32 cellular contexts compared by ENCODE assay signal in the genomic region with DNA sequence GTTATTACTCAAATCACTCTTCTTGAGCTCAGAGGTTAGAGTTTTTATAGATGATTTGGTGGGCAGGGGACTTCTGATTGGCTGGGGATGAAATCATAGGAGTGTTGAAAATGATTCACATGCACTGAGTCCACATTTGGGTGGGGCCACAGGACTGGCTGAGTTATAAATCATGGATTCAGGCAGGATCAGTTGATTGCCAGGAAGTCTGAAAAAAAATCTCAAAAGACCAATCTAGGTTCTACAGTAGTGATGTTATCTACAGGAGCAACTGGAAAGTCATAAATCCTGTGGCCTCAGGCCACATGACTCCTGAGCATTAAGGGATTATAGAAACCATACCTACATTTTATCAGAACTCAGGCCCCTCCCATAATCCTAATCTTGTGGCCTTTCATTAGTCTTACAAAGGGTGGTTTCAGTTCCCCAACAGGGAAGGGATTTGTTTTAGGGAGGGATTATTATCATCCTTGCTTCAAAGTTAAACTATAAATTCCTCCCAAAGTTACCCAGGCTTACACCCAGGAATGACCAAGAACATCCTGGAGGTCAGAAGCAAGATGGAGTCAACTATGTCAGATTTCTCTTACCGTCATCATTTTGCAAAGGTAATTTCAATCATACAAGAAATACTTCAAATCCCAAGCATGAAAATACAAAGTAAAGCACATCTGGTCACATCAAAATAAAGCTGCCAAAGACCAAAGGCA. TPM values are rescaled to one million over a fixed set of nuclear protein-coding genes. Genes with fewer than 3 reads are reported as not detected.
A peak's percentile ranks its signal among the peaks of the same experiment; 100 is the strongest.
DNase-seq lines count a peak whose midpoint lies in the region; ATAC-seq and TF ChIP-seq lines count a peak whose summit lies in the region.
"Had no signal": no experiment of that assay in that cellular context is flagged by ENCODE, and none has a peak within 500 bp of the region (broad histone marks: within the 10 kb centered on the region; RNA-seq: fewer than 3 reads in every experiment).

No MANE protein-coding gene starts in this region.

- no peaks in the 10 kb centered on the region for H3K27me3 ChIP-seq in hepatocyte
- H3K27me3 ChIP-seq: dorsolateral prefrontal cortex, SJSA1, vagina had no signal

- no peaks in the 10 kb centered on the region for H3K36me3 ChIP-seq in hepatocyte (replicated peaks; ENCODE audit: insufficient read depth, low read depth)
- H3K36me3 ChIP-seq: left ventricle myocardium inferior, SJSA1, thoracic aorta, vagina had no signal

- no peak for ATAC-seq in HG02970 (IDR thresholded peaks at IDR 0.05; ENCODE audit: low FRiP score, unreplicated experiment)
- ATAC-seq: activated T-helper 17 cell treated with anti-CD3 and anti-CD28 coated beads, Interleukin-2, amount 50 U/mL, for 72 hours; naive thymus-derived CD8-positive, alpha-beta T cell had no signal

- no peaks in the 10 kb centered on the region for H3K79me2 ChIP-seq in hepatocyte

- no peaks in the 10 kb centered on the region for H3K4me1 ChIP-seq in hepatocyte (ENCODE audit: insufficient read depth)
- H3K4me1 ChIP-seq: left ventricle myocardium inferior, vagina had no signal

- peaks cover 35% of the 10 kb centered on the region for H3K4me1 Mint-ChIP-seq in Calu3 (ENCODE audit: low read depth, unreplicated experiment)
- H3K4me1 Mint-ChIP-seq: naive thymus-derived CD8-positive, alpha-beta T cell had no signal

- H2AFZ ChIP-seq in hepatocyte = no peak overlapping the region

- DNase-seq in Calu3 = peak; percentile 12
- peak; percentile 71 for DNase-seq in LoVo (ENCODE audit: low spot score)
- DNase-seq in hepatocyte (ENCODE audit: low spot score) = peak; percentile 23
- DNase-seq in NCI-H1694 treated with DMSO at 0.1 percent for 48 hours (lab: John Stamatoyannopoulos, UW) = no peak
- DNase-seq in cerebellar nuclear complex (lab: John Stamatoyannopoulos, UW) = no peak
- DNase-seq in RPMI8226 = no peak
- DNase-seq: activated CD4-positive, alpha-beta memory T cell treated with anti-CD3 and anti-CD28 coated beads for 36 hours; amygdala; DMS 273 treated with DMSO at 0.1 percent for 48 hours; dorsolateral prefrontal cortex; H7; KBM-7; left ventricle myocardium inferior; naive thymus-derived CD8-positive, alpha-beta T cell; NCI-H1048; NCI-H1694; NCI-H2171 treated with DMSO at 0.1 percent for 48 hours; NCI-H524 treated with DMSO at 0.1 percent for 48 hours; occipital lobe; stimulated activated CD4-positive, alpha-beta T cell treated with anti-CD3 and anti-CD28 coated beads, Interleukin-15, amount 100 ng/mL, for 24 hours; stimulated activated naive CD4-positive, alpha-beta T cell treated with Interleukin-2 at 50 U/mL for 16 hours had no signal

- H3K36me3 Mint-ChIP-seq in Calu3 (ENCODE audit: insufficient read depth, unreplicated experiment) = no peaks in the 10 kb centered on the region
- H3K36me3 Mint-ChIP-seq: activated CD4-positive, alpha-beta memory T cell treated with anti-CD3 and anti-CD28 coated beads for 36 hours; activated naive CD4-positive, alpha-beta T cell treated with anti-CD3 and anti-CD28 coated beads, Interleukin-2, amount 50 U/mL, for 24 hours; CD14-positive monocyte; naive thymus-derived CD8-positive, alpha-beta T cell had no signal

- no peaks in the 10 kb centered on the region for H3K9me2 ChIP-seq in hepatocyte (replicated peaks; ENCODE audit: insufficient read depth)

- no peaks in the 10 kb centered on the region for H4K20me1 ChIP-seq in hepatocyte (ENCODE audit: insufficient read depth, poor library complexity, severe bottlenecking)

- TF ChIP-seq CTCF in Calu3 (IDR thresholded peaks at IDR 0.05; ENCODE audit: unreplicated experiment) (no peak), VCaP (conservative IDR thresholded peaks at IDR 0.05) (no peak), hepatocyte (IDR thresholded peaks at IDR 0.05; ENCODE audit: poor library complexity) (no peak)

- BruUV-seq in Calu3 (replicated peaks; lab: Mats Ljungman, UMichigan) = no TSS peak

- H3K27ac ChIP-seq in VCaP (peak overlapping the region; percentile 19), hepatocyte (no peak overlapping the region)
- H3K27ac ChIP-seq: dorsolateral prefrontal cortex, left ventricle myocardium inferior, SJSA1, thoracic aorta, vagina had no signal

- no peaks in the 10 kb centered on the region for H3K9me3 Mint-ChIP-seq in Calu3 (ENCODE audit: low read depth, unreplicated experiment)
- H3K9me3 Mint-ChIP-seq: activated CD4-positive, alpha-beta memory T cell treated with anti-CD3 and anti-CD28 coated beads for 36 hours; activated naive CD4-positive, alpha-beta T cell treated with anti-CD3 and anti-CD28 coated beads, Interleukin-2, amount 50 U/mL, for 24 hours; activated T-helper 17 cell treated with anti-CD3 and anti-CD28 coated beads, Interleukin-2, amount 50 U/mL, for 72 hours; naive thymus-derived CD8-positive, alpha-beta T cell had no signal

- H3K9me3 ChIP-seq in hepatocyte (ENCODE audit: low read depth) = no peaks in the 10 kb centered on the region
- H3K9me3 ChIP-seq: left ventricle myocardium inferior, SJSA1, thoracic aorta, vagina had no signal

- no peak overlapping the region for H3K4me2 ChIP-seq in hepatocyte

- no peak overlapping the region for H3K4me3 ChIP-seq in hepatocyte
- H3K4me3 ChIP-seq: dorsolateral prefrontal cortex, left ventricle myocardium inferior, SJSA1, thoracic aorta, vagina had no signal

- no peak overlapping the region for H3K4me3 Mint-ChIP-seq in Calu3 (ENCODE audit: low read depth, unreplicated experiment)
- H3K4me3 Mint-ChIP-seq: activated CD4-positive, alpha-beta memory T cell treated with anti-CD3 and anti-CD28 coated beads for 36 hours; activated naive CD4-positive, alpha-beta T cell treated with anti-CD3 and anti-CD28 coated beads, Interleukin-2, amount 50 U/mL, for 24 hours; activated T-helper 17 cell treated with anti-CD3 and anti-CD28 coated beads, Interleukin-2, amount 50 U/mL, for 72 hours; CD14-positive monocyte; naive thymus-derived CD8-positive, alpha-beta T cell had no signal

- CTCF ChIA-PET in Calu3 (lab: Charles Lee) = no interaction called here

- 97% methylated on average over 1 of the region's 1 CpG for WGBS in hepatocyte (ENCODE audit: low lambda C conversion rate, missing lambda C conversion rate)

- intact Hi-C loops in Calu3 (cut with micrococcal nuclease; ENCODE audit: unreplicated experiment) = no loop called here

- no peak overlapping the region for H3K27ac Mint-ChIP-seq in Calu3 (ENCODE audit: unreplicated experiment)
- H3K27ac Mint-ChIP-seq: activated CD4-positive, alpha-beta memory T cell treated with anti-CD3 and anti-CD28 coated beads for 36 hours; activated naive CD4-positive, alpha-beta T cell treated with anti-CD3 and anti-CD28 coated beads, Interleukin-2, amount 50 U/mL, for 24 hours; activated T-helper 17 cell treated with anti-CD3 and anti-CD28 coated beads, Interleukin-2, amount 50 U/mL, for 72 hours; CD14-positive monocyte had no signal

- H3K27me3 Mint-ChIP-seq in Calu3 (ENCODE audit: unreplicated experiment) = no peaks in the 10 kb centered on the region

RNA-seq across cellular contexts. Expression of gene CCDC70, which starts 5.6 kb away (rescaled TPM):
- total RNA-seq in Calu3 (2022) (not detected in 2 replicates), hepatocyte (not detected in 2 replicates)
- 0.40 TPM in 1 of 2 replicates, not detected in the other for polyA plus RNA-seq in hepatocyte
- total RNA-seq: activated CD4-positive, alpha-beta memory T cell treated with anti-CD3 and anti-CD28 coated beads for 36 hours; cardiac septum; dorsolateral prefrontal cortex; H7; left ventricle myocardium inferior; mesenteric fat pad; naive thymus-derived CD8-positive, alpha-beta T cell; occipital lobe; pulmonary artery endothelial cell; thoracic aorta; vagina had no signal
- polyA plus RNA-seq: CD14-positive monocyte; naive thymus-derived CD8-positive, alpha-beta T cell had no signal

RNA-seq across cellular contexts. Expression of gene TMEM272, which starts 11.2 kb away (rescaled TPM):
- total RNA-seq in Calu3 (2022) = not detected in 2 replicates
- total RNA-seq in hepatocyte = 0.16 and 0.20 TPM in 2 replicates
- 0.19 and 0.23 TPM in 2 replicates for polyA plus RNA-seq in hepatocyte
- total RNA-seq: H7, pulmonary artery endothelial cell, thoracic aorta had no signal
- polyA plus RNA-seq: CD14-positive monocyte had no signal

RNA-seq across cellular contexts. Expression of gene DHRS12, which starts 52.2 kb away (rescaled TPM):
- 8.1 and 8.4 TPM in 2 replicates for total RNA-seq in Calu3 (2022)
- total RNA-seq in hepatocyte = 4.6 and 9.8 TPM in 2 replicates
- polyA plus RNA-seq in hepatocyte = 13.5 and 19.3 TPM in 2 replicates

Comparison
In these comparisons a context has a peak if more than half of its experiments do, and no peak if none do; other contexts are left out.
1. DNase-seq: peak in Calu3 (single experiment), LoVo (single experiment) and hepatocyte (single experiment); none in NCI-H1694 treated with DMSO at 0.1 percent for 48 hours (single experiment), cerebellar nuclear complex (0 of 2) and RPMI8226 (single experiment).